18 cellular contexts compared by ENCODE assay signal in the genomic region with DNA sequence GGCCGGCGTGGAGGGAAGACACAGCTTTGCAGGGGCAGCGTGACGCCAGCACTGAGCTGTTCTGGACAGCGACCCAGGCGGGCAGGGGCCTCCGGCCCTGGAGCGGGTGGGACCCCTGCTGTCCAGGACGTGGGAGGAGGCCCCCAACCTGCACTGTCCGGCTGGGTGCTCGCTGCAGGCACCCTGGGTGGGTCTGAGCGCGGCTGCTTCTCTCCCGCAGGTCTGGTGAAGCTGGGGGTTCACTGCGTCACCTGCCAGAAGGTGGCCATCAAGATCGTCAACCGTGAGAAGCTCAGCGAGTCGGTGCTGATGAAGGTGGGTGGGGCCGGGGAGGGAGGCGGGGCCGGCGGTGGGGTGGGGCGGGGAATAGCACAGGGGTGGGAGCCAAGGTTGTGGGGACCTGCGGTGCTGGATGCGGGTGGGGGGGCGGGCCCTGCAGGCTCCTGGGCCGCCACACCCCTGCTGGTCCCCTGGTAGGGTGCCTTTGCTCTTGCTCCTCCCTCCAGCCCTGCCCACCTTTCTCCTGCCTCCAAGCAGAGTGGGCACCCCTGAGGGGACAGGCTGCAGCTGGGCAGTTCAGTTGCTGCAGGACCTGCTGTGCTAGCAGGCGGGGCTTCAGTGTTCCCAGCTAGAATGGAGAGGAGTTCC. TPM values are rescaled to one million over a fixed set of nuclear protein-coding genes. Genes with fewer than 3 reads are reported as not detected.
DNase-seq lines count a peak whose midpoint lies in the region; ATAC-seq and TF ChIP-seq lines count a peak whose summit lies in the region.
"Had no signal": no experiment of that assay in that cellular context is flagged by ENCODE, and none has a peak within 500 bp of the region (broad histone marks: within the 10 kb centered on the region; RNA-seq: fewer than 3 reads in every experiment).

No MANE protein-coding gene starts in this region.

- no peak overlapping the region for H3K23ac ChIP-seq in H9 (ENCODE audit: insufficient read length, low read depth, low read length)

- H2BK12ac ChIP-seq in H9 (ENCODE audit: insufficient read length, low read depth, low read length) = no peak overlapping the region

- H3K79me2 ChIP-seq in H9 (ENCODE audit: insufficient read depth, low read length) = no peaks in the 10 kb centered on the region; the same call in 1 of the 2 replicates
- H3K79me2 ChIP-seq in PC-3 (ENCODE audit: low read length) = no peaks in the 10 kb centered on the region

- peaks cover 3% of the 10 kb centered on the region for H3K27me3 Mint-ChIP-seq in CD4-positive, alpha-beta T cell
- no peaks in the 10 kb centered on the region for H3K27me3 Mint-ChIP-seq in H9 (ENCODE audit: low read depth)
- H3K27me3 Mint-ChIP-seq in activated naive CD4-positive, alpha-beta T cell treated with anti-CD3 and anti-CD28 coated beads for 36 hours (ENCODE audit: low read depth) = no peaks in the 10 kb centered on the region
- H3K27me3 Mint-ChIP-seq in chondrocyte (ENCODE audit: low read depth) = no peaks in the 10 kb centered on the region

- H3K56ac ChIP-seq in H9 (ENCODE audit: insufficient read length, low read depth, low read length) = no peak overlapping the region

- H3K79me1 ChIP-seq in H9 (ENCODE audit: insufficient read depth, low read depth, low read length, poor library complexity, severe bottlenecking) = no peaks in the 10 kb centered on the region

- no TSS peak for BruUV-seq in PC-3 (replicated peaks; lab: Mats Ljungman, UMichigan)

- no peaks in the 10 kb centered on the region for H3K9me3 Mint-ChIP-seq in CD4-positive, alpha-beta T cell
- H3K9me3 Mint-ChIP-seq in H9 = no peaks in the 10 kb centered on the region
- H3K9me3 Mint-ChIP-seq in activated naive CD4-positive, alpha-beta T cell treated with anti-CD3 and anti-CD28 coated beads for 36 hours = no peaks in the 10 kb centered on the region
- no peaks in the 10 kb centered on the region for H3K9me3 Mint-ChIP-seq in chondrocyte (ENCODE audit: low read depth)
- H3K9me3 Mint-ChIP-seq: natural killer cell; T-helper 1 cell treated with Interleukin-12 subunit alpha and Interleukin-12 subunit beta and Interleukin-4 antibody, amounts not matched to agents 30 μg/mL and 1 μg/mL, for 36 hours had no signal

- H3K9me3 ChIP-seq in CD4-positive, alpha-beta T cell (ENCODE audit: control insufficient read depth, low read length) = no peaks in the 10 kb centered on the region
- no peaks in the 10 kb centered on the region for H3K9me3 ChIP-seq in H9 (ENCODE audit: control insufficient read depth, low read depth, low read length)
- no peaks in the 10 kb centered on the region for H3K9me3 ChIP-seq in PC-3 (ENCODE audit: low read length)
- no peaks in the 10 kb centered on the region for H3K9me3 ChIP-seq in BE2C
- H3K9me3 ChIP-seq in gastroesophageal sphincter = no peaks in the 10 kb centered on the region
- H3K9me3 ChIP-seq: breast epithelium, thoracic aorta had no signal

- WGBS in H9 (ENCODE audit: extremely low coverage, insufficient read length, low lambda C conversion rate) = no CpG with 5 or more reads among the region's 29 CpGs
- 0% methylated on average over 2 of the region's 29 CpGs; no CpG with 5 or more reads in 1 of the 2 donors for WGBS in gastroesophageal sphincter (ENCODE audit: low coverage in 1 of 2), 2 donors

- TF ChIP-seq EP300 in gastroesophageal sphincter (IDR thresholded peaks at IDR 0.05) = no peak

- H2AFZ ChIP-seq in H9 (ENCODE audit: low read length) (no peak overlapping the region), PC-3 (ENCODE audit: low read length) (no peak overlapping the region)

- H3K27ac Mint-ChIP-seq in CD4-positive, alpha-beta T cell = no peak overlapping the region
- H3K27ac Mint-ChIP-seq in H9 = no peak overlapping the region
- no peak overlapping the region for H3K27ac Mint-ChIP-seq in activated naive CD4-positive, alpha-beta T cell treated with anti-CD3 and anti-CD28 coated beads for 36 hours
- no peak overlapping the region for H3K27ac Mint-ChIP-seq in chondrocyte (ENCODE audit: unreplicated experiment)
- H3K27ac Mint-ChIP-seq: natural killer cell; T-helper 1 cell treated with Interleukin-12 subunit alpha and Interleukin-12 subunit beta and Interleukin-4 antibody, amounts not matched to agents 30 μg/mL and 1 μg/mL, for 36 hours had no signal

- H3K14ac ChIP-seq in H9 (ENCODE audit: insufficient read depth, low read length) = no peak overlapping the region

- no peaks in the 10 kb centered on the region for H3F3A ChIP-seq in PC-3 (ENCODE audit: low read length, unreplicated experiment)

- H4K8ac ChIP-seq in H9 (replicated peaks; ENCODE audit: insufficient read length, low read depth, low read length) = no peak overlapping the region

- H3K4me1 Mint-ChIP-seq in CD4-positive, alpha-beta T cell (ENCODE audit: low read depth) = no peaks in the 10 kb centered on the region
- H3K4me1 Mint-ChIP-seq in H9 = no peaks in the 10 kb centered on the region
- no peaks in the 10 kb centered on the region for H3K4me1 Mint-ChIP-seq in activated naive CD4-positive, alpha-beta T cell treated with anti-CD3 and anti-CD28 coated beads for 36 hours (ENCODE audit: low read depth)
- H3K4me1 Mint-ChIP-seq in chondrocyte (ENCODE audit: low read depth) = no peaks in the 10 kb centered on the region
- H3K4me1 Mint-ChIP-seq: natural killer cell had no signal

- ATAC-seq in CD4-positive, alpha-beta T cell (ENCODE audit: poor library complexity) = peak; percentile 37
- peak; percentile 28 for ATAC-seq in PC-3
- no peak for ATAC-seq in gastroesophageal sphincter

- no peak for DNase-seq in CD4-positive, alpha-beta T cell
- peak; percentile 66 for DNase-seq in H9
- DNase-seq in PC-3 = no peak
- peak; percentile 82 for DNase-seq in iPS-NIHi7 (ENCODE audit: extremely low spot score)
- DNase-seq in activated naive CD4-positive, alpha-beta T cell treated with anti-CD3 and anti-CD28 coated beads for 36 hours = no peak
- no peak for DNase-seq in BE2C
- no peak for DNase-seq in chondrocyte (ENCODE audit: low spot score)
- DNase-seq: activated CD4-positive, alpha-beta T cell treated with anti-CD3 and anti-CD28 coated beads, Interleukin-2, amount 50 U/mL, for 1 hour; activated gamma-delta T cell treated with Interleukin-2 at 50 U/mL for 16 hours; glutamatergic neuron; natural killer cell; NCI-H1694 treated with DMSO at 0.1 percent for 48 hours; OCI-M1 had no signal

- H3K36me3 ChIP-seq in PC-3 (ENCODE audit: low read depth, low read length) (no peaks in the 10 kb centered on the region), BE2C (no peaks in the 10 kb centered on the region), gastroesophageal sphincter (no peaks in the 10 kb centered on the region)
- H3K36me3 ChIP-seq: breast epithelium, thoracic aorta had no signal

- no peak overlapping the region for H3K4me3 Mint-ChIP-seq in CD4-positive, alpha-beta T cell
- H3K4me3 Mint-ChIP-seq in H9 = no peak overlapping the region
- no peak overlapping the region for H3K4me3 Mint-ChIP-seq in activated naive CD4-positive, alpha-beta T cell treated with anti-CD3 and anti-CD28 coated beads for 36 hours
- H3K4me3 Mint-ChIP-seq in chondrocyte (ENCODE audit: unreplicated experiment) = no peak overlapping the region
- H3K4me3 Mint-ChIP-seq: natural killer cell; T-helper 1 cell treated with Interleukin-12 subunit alpha and Interleukin-12 subunit beta and Interleukin-4 antibody, amounts not matched to agents 30 μg/mL and 1 μg/mL, for 36 hours had no signal

- H2BK5ac ChIP-seq in H9 (ENCODE audit: insufficient read length, low read length) = no peak overlapping the region

- TF ChIP-seq POLR2A in gastroesophageal sphincter (IDR thresholded peaks at IDR 0.05) = no peak

- H4K20me1 ChIP-seq in H9 (ENCODE audit: control insufficient read depth, insufficient read depth, insufficient read length) (no peaks in the 10 kb centered on the region), PC-3 (ENCODE audit: low read length) (no peaks in the 10 kb centered on the region)

- no peaks in the 10 kb centered on the region for H3K36me3 Mint-ChIP-seq in CD4-positive, alpha-beta T cell (ENCODE audit: low read depth)
- H3K36me3 Mint-ChIP-seq in H9 (ENCODE audit: insufficient read depth in 1 of 3, low read depth in 3 of 3) (no peaks in the 10 kb centered on the region), chondrocyte (ENCODE audit: low read depth) (no peaks in the 10 kb centered on the region)
- H3K36me3 Mint-ChIP-seq in activated naive CD4-positive, alpha-beta T cell treated with anti-CD3 and anti-CD28 coated beads for 36 hours (ENCODE audit: low read depth) = no peaks in the 10 kb centered on the region
- H3K36me3 Mint-ChIP-seq: natural killer cell had no signal

- CTCF ChIA-PET in CD4-positive, alpha-beta T cell (lab: Charles Lee) = no interaction called here
- CTCF ChIA-PET in PC-3 (lab: Charles Lee) = no interaction called here
- CTCF ChIA-PET in activated naive CD4-positive, alpha-beta T cell treated with anti-CD3 and anti-CD28 coated beads for 36 hours (lab: Charles Lee) = no interaction called here

- H3K9me2 ChIP-seq in PC-3 (replicated peaks; ENCODE audit: low read length) = no peaks in the 10 kb centered on the region

- H2AK5ac ChIP-seq in H9 (ENCODE audit: insufficient read length, low read length) = no peak overlapping the region

- intact Hi-C loops in CD4-positive, alpha-beta T cell (cut with DNase I, micrococcal nuclease) = no loop called here
- intact Hi-C loops in PC-3 (cut with micrococcal nuclease) = no loop called here
- intact Hi-C loops in activated naive CD4-positive, alpha-beta T cell treated with anti-CD3 and anti-CD28 coated beads for 36 hours (cut with micrococcal nuclease) = no loop called here

- no peak overlapping the region for H2BK20ac ChIP-seq in H9 (ENCODE audit: low read depth, low read length, poor library complexity, severe bottlenecking)

- no peak overlapping the region for H2BK120ac ChIP-seq in H9 (ENCODE audit: low read depth, low read length, poor library complexity, severe bottlenecking)

- H3K4me1 ChIP-seq in H9 (ENCODE audit: insufficient read depth, low read length) (no peaks in the 10 kb centered on the region; the same call in 1 of the 2 replicates), PC-3 (ENCODE audit: insufficient read depth, low read length) (no peaks in the 10 kb centered on the region), BE2C (peaks cover 13% of the 10 kb centered on the region), gastroesophageal sphincter (peaks cover 0 to 15% (median 0%) of the 10 kb centered on the region in 3 donors)
- H3K4me1 ChIP-seq: breast epithelium had no signal

- H4K5ac ChIP-seq in H9 (ENCODE audit: insufficient read length, low read depth, low read length) = no peak overlapping the region

- H3K4me3 ChIP-seq in PC-3 (ENCODE audit: low read length) = no peak overlapping the region
- no peak overlapping the region for H3K4me3 ChIP-seq in BE2C (ENCODE audit: low read depth, low read length)
- no peak overlapping the region for H3K4me3 ChIP-seq in gastroesophageal sphincter
- H3K4me3 ChIP-seq: breast epithelium, skin epidermis, thoracic aorta had no signal

- no peaks in the 10 kb centered on the region for H3K23me2 ChIP-seq in H9 (ENCODE audit: insufficient read length, low read depth, low read length, poor library complexity, severe bottlenecking)

- H3K4ac ChIP-seq in H9 (ENCODE audit: low read depth, low read length) = no peak overlapping the region

- H3K4me2 ChIP-seq in H9 (ENCODE audit: insufficient read depth, insufficient read length, low read length) (no peak overlapping the region), PC-3 (ENCODE audit: low read length) (no peak overlapping the region)

- H3K27ac ChIP-seq in CD4-positive, alpha-beta T cell (ENCODE audit: low read depth, low read length) = no peak overlapping the region
- H3K27ac ChIP-seq in H9 (ENCODE audit: insufficient read length, low read depth, low read length) = no peak overlapping the region
- H3K27ac ChIP-seq in PC-3 (ENCODE audit: low read length) = no peak overlapping the region
- H3K27ac ChIP-seq in gastroesophageal sphincter = no peak overlapping the region
- H3K27ac ChIP-seq: breast epithelium, skin epidermis, thoracic aorta had no signal

- H3K18ac ChIP-seq in H9 (ENCODE audit: insufficient read length, low read depth, low read length) = no peak overlapping the region

- H3T11ph ChIP-seq in H9 (ENCODE audit: low read length) = no peak overlapping the region

- POLR2A ChIA-PET in CD4-positive, alpha-beta T cell (lab: Charles Lee) = no interaction called here
- POLR2A ChIA-PET in PC-3 (lab: Charles Lee; ENCODE audit: unreplicated experiment) = no interaction called here

- H3K9ac ChIP-seq in H9 (ENCODE audit: extremely low read depth, insufficient read length, low read length) (no peak overlapping the region), PC-3 (ENCODE audit: low read length) (no peak overlapping the region)

- H4K91ac ChIP-seq in H9 (ENCODE audit: insufficient read length, low read depth, low read length) = no peak overlapping the region

- no peak overlapping the region for H2BK15ac ChIP-seq in H9 (ENCODE audit: low read depth, low read length)

- no peaks in the 10 kb centered on the region for H3K27me3 ChIP-seq in CD4-positive, alpha-beta T cell (ENCODE audit: control insufficient read depth, insufficient read depth, low read length)
- H3K27me3 ChIP-seq in H9 (ENCODE audit: insufficient read depth, low read length) = no peaks in the 10 kb centered on the region
- H3K27me3 ChIP-seq in PC-3 (ENCODE audit: low read length) = no peaks in the 10 kb centered on the region
- no peaks in the 10 kb centered on the region for H3K27me3 ChIP-seq in BE2C
- peaks cover 80% of the 10 kb centered on the region for H3K27me3 ChIP-seq in gastroesophageal sphincter

- TF ChIP-seq CTCF in CD4-positive, alpha-beta T cell (IDR thresholded peaks at IDR 0.05) = no peak
- TF ChIP-seq CTCF in H9 (conservative IDR thresholded peaks at IDR 0.05) (no peak), PC-3 (conservative IDR thresholded peaks at IDR 0.05; ENCODE audit: low read depth, low read length) (no peak), BE2C (IDR thresholded peaks at IDR 0.05; ENCODE audit: low read depth, low read length) (no peak), chondrocyte (IDR thresholded peaks at IDR 0.05) (no peak), gastroesophageal sphincter (IDR thresholded peaks at IDR 0.05) (no peak)

RNA-seq across cellular contexts. Expression of a gene that starts 46.2 kb away (rescaled TPM):
- under 1 TPM; 0.22 to 0.55 TPM for total RNA-seq in CD4-positive, alpha-beta T cell
- total RNA-seq in H9 (2021) (24.2 and 28.4 TPM in 2 replicates), PC-3 (2014; rRNA removed) (1.2 and 2.8 TPM in 2 replicates), chondrocyte (1.8 to 6.9 TPM (median 6.0 TPM) in 3 replicates), gastroesophageal sphincter (1 to 10 TPM; 1.4 to 8.6 (median 2.0) TPM)
- under 1 TPM; 0.17 to 0.44 TPM for total RNA-seq in activated naive CD4-positive, alpha-beta T cell treated with anti-CD3 and anti-CD28 coated beads for 36 hours
- 21.6 TPM for polyA plus RNA-seq in BE2C (2012; ENCODE audit: insufficient read depth, insufficient read length, low read depth)

RNA-seq across cellular contexts. Expression of a gene that starts 50.6 kb away (rescaled TPM):
- total RNA-seq in CD4-positive, alpha-beta T cell = 10 to 100 TPM; 37.0 to 38.3 TPM
- total RNA-seq in H9 (2021) = 22.7 and 24.2 TPM in 2 replicates
- total RNA-seq in PC-3 (2014; rRNA removed) = 23.0 and 31.0 TPM in 2 replicates
- 10 to 100 TPM; 12.4 to 14.1 TPM for total RNA-seq in activated naive CD4-positive, alpha-beta T cell treated with anti-CD3 and anti-CD28 coated beads for 36 hours
- polyA plus RNA-seq in BE2C (2012; ENCODE audit: insufficient read depth, insufficient read length, low read depth) = 46.1 TPM
- total RNA-seq in chondrocyte = 24.9 to 28.0 TPM (median 26.9 TPM) in 3 replicates
- total RNA-seq in gastroesophageal sphincter = 100 to 1,000 TPM in 2 of 4 donors, 10 to 100 TPM in 2; 59.6 to 103 (median 87.8) TPM

Comparison
In these comparisons a context has a peak if more than half of its experiments do, and no peak if none do; other contexts are left out.
1. DNase-seq: peak in H9 (single experiment) and iPS-NIHi7 (single experiment); none in CD4-positive, alpha-beta T cell (0 of 10), PC-3 (single experiment), activated naive CD4-positive, alpha-beta T cell treated with anti-CD3 and anti-CD28 coated beads for 36 hours (single experiment), BE2C (single experiment) and chondrocyte (single experiment).